ENCODE assay signal across 1 cellular context in the genomic region with DNA sequence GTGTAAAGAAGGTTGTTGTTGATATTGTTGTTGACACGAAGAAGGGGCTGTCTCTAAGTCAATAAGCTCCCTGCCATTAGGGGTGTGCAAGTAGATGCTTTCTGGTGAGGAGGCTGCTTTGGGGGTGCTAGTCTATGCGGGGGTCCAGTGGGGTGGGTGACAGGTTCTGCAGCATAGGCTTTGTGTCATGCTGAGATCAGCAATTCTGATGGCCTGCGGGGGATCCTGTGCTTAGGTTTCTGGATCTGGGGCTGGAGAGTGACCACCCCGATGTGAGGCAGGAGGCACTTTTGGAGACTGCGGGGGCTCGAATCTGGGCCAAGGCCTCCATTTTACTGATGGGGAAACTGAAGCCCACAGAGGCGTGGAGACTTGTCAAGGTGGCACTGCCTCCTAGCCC.
TF ChIP-seq lines count a peak whose summit lies in the region.

No MANE protein-coding gene starts in this region.

TF ChIP-seq in K562, 482 proteins besides CTCF, POLR2A, EP300 and RAD21:
- TF ChIP-seq CBFA2T2 (conservative IDR thresholded peaks at IDR 0.05) = no peak
- peak; percentile 73 for TF ChIP-seq MAFK (IDR thresholded peaks at IDR 0.05; ENCODE audit: low read length)
- TF ChIP-seq, protein P1, sequence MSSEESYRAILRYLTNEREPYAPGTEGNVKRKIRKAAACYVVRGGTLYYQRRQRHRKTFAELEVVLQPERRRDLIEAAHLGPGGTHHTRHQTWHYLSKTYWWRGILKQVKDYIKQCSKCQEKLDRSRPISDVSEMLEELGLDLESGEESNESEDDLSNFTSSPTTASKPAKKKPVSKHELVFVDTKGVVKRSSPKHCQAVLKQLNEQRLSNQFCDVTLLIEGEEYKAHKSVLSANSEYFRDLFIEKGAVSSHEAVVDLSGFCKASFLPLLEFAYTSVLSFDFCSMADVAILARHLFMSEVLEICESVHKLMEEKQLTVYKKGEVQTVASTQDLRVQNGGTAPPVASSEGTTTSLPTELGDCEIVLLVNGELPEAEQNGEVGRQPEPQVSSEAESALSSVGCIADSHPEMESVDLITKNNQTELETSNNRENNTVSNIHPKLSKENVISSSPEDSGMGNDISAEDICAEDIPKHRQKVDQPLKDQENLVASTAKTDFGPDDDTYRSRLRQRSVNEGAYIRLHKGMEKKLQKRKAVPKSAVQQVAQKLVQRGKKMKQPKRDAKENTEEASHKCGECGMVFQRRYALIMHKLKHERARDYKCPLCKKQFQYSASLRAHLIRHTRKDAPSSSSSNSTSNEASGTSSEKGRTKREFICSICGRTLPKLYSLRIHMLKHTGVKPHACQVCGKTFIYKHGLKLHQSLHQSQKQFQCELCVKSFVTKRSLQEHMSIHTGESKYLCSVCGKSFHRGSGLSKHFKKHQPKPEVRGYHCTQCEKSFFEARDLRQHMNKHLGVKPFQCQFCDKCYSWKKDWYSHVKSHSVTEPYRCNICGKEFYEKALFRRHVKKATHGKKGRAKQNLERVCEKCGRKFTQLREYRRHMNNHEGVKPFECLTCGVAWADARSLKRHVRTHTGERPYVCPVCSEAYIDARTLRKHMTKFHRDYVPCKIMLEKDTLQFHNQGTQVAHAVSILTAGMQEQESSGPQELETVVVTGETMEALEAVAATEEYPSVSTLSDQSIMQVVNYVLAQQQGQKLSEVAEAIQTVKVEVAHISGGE (CRISPR knock-in tag; IDR thresholded peaks at IDR 0.05) = no peak
- no peak for TF ChIP-seq PTBP1 (IDR thresholded peaks at IDR 0.05; ENCODE audit: low read depth, low read length)
- no peak for TF ChIP-seq POU5F1 (IDR thresholded peaks at IDR 0.05; ENCODE audit: borderline replicate concordance, low read depth, low read length, partially characterized antibody)
- TF ChIP-seq ZNF316 (IDR thresholded peaks at IDR 0.05) = peak; percentile 86
- no peak for TF ChIP-seq RAD51 (IDR thresholded peaks at IDR 0.05; ENCODE audit: borderline replicate concordance, low read depth)
- TF ChIP-seq, protein P2, sequence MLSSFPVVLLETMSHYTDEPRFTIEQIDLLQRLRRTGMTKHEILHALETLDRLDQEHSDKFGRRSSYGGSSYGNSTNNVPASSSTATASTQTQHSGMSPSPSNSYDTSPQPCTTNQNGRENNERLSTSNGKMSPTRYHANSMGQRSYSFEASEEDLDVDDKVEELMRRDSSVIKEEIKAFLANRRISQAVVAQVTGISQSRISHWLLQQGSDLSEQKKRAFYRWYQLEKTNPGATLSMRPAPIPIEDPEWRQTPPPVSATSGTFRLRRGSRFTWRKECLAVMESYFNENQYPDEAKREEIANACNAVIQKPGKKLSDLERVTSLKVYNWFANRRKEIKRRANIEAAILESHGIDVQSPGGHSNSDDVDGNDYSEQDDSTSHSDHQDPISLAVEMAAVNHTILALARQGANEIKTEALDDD (IDR thresholded peaks at IDR 0.05) = no peak
- no peak for TF ChIP-seq ZNF830 (CRISPR knock-in tag; IDR thresholded peaks at IDR 0.05)
- no peak for TF ChIP-seq ZEB2 (IDR thresholded peaks at IDR 0.05)
- no peak for TF ChIP-seq BRCA1 (IDR thresholded peaks at IDR 0.05)
- TF ChIP-seq BRCA1 (CRISPR knock-in tag; IDR thresholded peaks at IDR 0.05) = no peak
- no peak for TF ChIP-seq SMAD4 (CRISPR knock-in tag; conservative IDR thresholded peaks at IDR 0.05)
- TF ChIP-seq, protein P3, sequence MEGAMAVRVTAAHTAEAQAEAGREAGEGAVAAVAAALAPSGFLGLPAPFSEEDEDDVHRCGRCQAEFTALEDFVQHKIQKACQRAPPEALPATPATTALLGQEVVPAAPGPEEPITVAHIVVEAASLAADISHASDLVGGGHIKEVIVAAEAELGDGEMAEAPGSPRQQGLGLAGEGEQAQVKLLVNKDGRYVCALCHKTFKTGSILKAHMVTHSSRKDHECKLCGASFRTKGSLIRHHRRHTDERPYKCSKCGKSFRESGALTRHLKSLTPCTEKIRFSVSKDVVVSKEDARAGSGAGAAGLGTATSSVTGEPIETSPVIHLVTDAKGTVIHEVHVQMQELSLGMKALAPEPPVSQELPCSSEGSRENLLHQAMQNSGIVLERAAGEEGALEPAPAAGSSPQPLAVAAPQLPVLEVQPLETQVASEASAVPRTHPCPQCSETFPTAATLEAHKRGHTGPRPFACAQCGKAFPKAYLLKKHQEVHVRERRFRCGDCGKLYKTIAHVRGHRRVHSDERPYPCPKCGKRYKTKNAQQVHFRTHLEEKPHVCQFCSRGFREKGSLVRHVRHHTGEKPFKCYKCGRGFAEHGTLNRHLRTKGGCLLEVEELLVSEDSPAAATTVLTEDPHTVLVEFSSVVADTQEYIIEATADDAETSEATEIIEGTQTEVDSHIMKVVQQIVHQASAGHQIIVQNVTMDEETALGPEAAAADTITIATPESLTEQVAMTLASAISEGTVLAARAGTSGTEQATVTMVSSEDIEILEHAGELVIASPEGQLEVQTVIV (CRISPR knock-in tag; IDR thresholded peaks at IDR 0.05; ENCODE audit: borderline replicate concordance) = no peak
- TF ChIP-seq MAFF (IDR thresholded peaks at IDR 0.05; ENCODE audit: low read length) = peak; percentile 70
- TF ChIP-seq, protein P4, sequence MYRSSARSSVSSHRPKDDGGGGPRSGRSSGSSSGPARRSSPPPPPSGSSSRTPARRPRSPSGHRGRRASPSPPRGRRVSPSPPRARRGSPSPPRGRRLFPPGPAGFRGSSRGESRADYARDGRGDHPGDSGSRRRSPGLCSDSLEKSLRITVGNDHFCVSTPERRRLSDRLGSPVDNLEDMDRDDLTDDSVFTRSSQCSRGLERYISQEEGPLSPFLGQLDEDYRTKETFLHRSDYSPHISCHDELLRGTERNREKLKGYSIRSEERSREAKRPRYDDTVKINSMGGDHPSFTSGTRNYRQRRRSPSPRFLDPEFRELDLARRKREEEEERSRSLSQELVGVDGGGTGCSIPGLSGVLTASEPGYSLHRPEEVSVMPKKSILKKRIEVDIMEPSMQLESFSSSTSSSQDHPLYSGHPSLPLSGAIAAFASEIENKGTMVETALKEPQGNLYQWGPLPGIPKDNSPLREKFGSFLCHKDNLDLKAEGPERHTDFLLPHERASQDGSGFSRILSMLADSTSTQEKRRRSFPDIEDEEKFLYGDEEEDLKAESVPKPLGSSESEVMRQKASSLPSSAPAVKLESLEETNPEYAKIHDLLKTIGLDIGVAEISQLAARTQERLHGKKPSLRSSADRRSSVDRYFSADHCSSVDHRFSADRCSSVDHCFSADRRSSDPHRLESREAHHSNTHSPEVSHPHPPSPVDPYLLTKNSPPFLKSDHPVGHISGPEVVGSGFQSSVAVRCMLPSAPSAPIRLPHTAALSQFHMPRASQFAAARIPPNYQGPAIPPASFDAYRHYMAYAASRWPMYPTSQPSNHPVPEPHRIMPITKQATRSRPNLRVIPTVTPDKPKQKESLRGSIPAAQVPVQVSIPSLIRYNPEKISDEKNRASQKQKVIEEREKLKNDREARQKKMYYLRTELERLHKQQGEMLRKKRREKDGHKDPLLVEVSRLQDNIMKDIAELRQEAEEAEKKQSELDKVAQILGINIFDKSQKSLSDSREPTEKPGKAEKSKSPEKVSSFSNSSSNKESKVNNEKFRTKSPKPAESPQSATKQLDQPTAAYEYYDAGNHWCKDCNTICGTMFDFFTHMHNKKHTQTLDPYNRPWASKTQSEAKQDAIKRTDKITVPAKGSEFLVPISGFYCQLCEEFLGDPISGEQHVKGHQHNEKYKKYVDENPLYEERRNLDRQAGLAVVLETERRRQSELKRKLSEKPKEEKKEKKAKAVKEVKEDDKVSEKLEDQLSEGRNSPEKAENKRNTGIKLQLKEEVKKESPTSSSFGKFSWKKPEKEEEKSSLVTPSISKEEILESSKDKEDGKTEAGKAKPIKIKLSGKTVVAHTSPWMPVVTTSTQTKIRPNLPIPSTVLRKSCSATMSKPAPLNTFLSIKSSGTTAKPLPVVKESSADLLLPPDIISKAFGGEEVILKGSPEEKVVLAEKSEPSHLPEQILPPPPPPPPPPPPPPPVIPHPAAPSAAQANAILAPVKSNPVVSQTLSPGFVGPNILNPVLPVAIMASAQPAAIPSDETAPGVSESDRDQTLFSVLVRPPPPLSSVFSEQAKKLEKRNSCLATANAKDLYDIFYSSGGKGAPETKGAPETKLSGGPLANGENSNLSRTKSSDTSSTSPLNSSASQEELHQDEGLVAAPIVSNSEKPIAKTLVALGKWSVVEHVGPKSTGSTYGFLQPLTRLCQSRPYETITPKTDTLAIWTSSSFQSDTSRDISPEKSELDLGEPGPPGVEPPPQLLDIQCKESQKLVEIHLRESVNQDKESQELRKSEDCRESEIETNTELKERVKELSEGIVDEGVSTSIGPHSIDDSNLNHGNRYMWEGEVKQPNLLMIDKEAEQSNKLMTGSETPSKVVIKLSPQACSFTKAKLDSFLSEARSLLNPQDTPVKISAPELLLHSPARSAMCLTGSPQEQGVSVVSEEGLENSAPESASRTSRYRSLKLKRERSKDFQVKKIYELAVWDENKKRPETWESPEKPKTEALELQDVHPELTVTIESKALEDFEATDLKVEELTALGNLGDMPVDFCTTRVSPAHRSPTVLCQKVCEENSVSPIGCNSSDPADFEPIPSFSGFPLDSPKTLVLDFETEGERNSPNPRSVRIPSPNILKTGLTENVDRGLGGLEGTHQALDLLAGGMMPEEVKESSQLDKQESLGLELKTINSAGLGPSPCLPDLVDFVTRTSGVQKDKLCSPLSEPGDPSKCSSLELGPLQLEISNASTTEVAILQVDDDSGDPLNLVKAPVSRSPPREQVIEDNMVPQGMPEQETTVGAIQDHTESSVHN (IDR thresholded peaks at IDR 0.05; ENCODE audit: borderline replicate concordance in 1 of 2, low read depth in 1 of 2) = no peak
- TF ChIP-seq, protein P5, sequence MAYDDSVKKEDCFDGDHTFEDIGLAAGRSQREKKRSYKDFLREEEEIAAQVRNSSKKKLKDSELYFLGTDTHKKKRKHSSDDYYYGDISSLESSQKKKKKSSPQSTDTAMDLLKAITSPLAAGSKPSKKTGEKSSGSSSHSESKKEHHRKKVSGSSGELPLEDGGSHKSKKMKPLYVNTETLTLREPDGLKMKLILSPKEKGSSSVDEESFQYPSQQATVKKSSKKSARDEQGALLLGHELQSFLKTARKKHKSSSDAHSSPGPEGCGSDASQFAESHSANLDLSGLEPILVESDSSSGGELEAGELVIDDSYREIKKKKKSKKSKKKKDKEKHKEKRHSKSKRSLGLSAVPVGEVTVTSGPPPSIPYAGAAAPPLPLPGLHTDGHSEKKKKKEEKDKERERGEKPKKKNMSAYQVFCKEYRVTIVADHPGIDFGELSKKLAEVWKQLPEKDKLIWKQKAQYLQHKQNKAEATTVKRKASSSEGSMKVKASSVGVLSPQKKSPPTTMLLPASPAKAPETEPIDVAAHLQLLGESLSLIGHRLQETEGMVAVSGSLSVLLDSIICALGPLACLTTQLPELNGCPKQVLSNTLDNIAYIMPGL (CRISPR knock-in tag; IDR thresholded peaks at IDR 0.05) = no peak
- peak; percentile 57 for TF ChIP-seq MAFG (tag; conservative IDR thresholded peaks at IDR 0.05)
- TF ChIP-seq C11orf30 (IDR thresholded peaks at IDR 0.05; ENCODE audit: low read depth) = peak; percentile 87
